Comparison of ENCODE assay signal across 29 cellular contexts in the genomic region with DNA sequence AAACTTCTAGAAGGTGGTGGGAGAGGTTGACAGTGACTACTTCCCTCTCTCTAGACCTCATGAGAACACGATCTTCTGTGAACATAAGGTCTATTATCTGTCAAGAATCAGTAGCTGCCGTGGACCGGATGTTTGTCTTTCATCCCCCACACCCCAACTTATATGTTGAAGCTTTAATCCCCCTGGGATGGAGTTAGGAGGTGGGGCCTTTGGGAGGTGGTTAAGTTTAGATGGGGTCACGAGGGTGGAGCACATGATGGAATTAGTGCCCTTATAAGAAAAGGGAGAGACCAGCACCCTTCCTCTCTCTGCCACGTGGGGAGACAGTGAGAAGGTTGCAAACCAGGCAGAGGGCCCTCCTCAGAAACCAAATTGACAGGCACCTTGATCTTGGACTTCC.
"Had no signal": no experiment of that assay in that cellular context is flagged by ENCODE, and none has a peak within 500 bp of the region (broad histone marks: within the 10 kb centered on the region; RNA-seq: fewer than 3 reads in every experiment).

No MANE protein-coding gene starts in this region.

- H3K36me3 Mint-ChIP-seq: activated CD4-positive, alpha-beta memory T cell treated with anti-CD3 and anti-CD28 coated beads for 36 hours; activated CD8-positive, alpha-beta memory T cell treated with anti-CD3 and anti-CD28 coated beads, Interleukin-2, amount 10 ng/mL, durations not matched to agents 7 days and 5 days; activated naive CD4-positive, alpha-beta T cell treated with anti-CD3 and anti-CD28 coated beads, Interleukin-2, amount 50 U/mL, for 24 hours; activated naive CD8-positive, alpha-beta T cell treated with anti-CD3 and anti-CD28 coated beads for 36 hours had no signal

- H3K4me3 ChIP-seq: adrenal gland, body of pancreas, colonic mucosa, gastrocnemius medialis, heart left ventricle had no signal

- H3K4me1 Mint-ChIP-seq: activated CD4-positive, alpha-beta T cell treated with anti-CD3 and anti-CD28 coated beads for 36 hours; activated CD4-positive, alpha-beta T cell treated with anti-CD3 and anti-CD28 coated beads, Interleukin-2, amount 10 ng/mL, durations not matched to agents 24 days and 14 days; activated CD8-positive, alpha-beta memory T cell treated with anti-CD3 and anti-CD28 coated beads, Interleukin-2, amount 10 ng/mL, durations not matched to agents 7 days and 5 days; activated naive CD4-positive, alpha-beta T cell treated with anti-CD3 and anti-CD28 coated beads, Interleukin-2, amount 50 U/mL, for 24 hours; activated naive CD8-positive, alpha-beta T cell treated with anti-CD3 and anti-CD28 coated beads for 36 hours; activated naive CD8-positive, alpha-beta T cell treated with anti-CD3 and anti-CD28 coated beads, Interleukin-2, amount 50 U/mL, for 24 hours; T-helper 17 cell had no signal

- H3K27ac Mint-ChIP-seq: activated CD4-positive, alpha-beta memory T cell treated with anti-CD3 and anti-CD28 coated beads for 36 hours; activated CD4-positive, alpha-beta T cell treated with anti-CD3 and anti-CD28 coated beads for 36 hours; activated CD4-positive, alpha-beta T cell treated with anti-CD3 and anti-CD28 coated beads, Interleukin-2, amount 10 ng/mL, durations not matched to agents 24 days and 14 days; activated CD8-positive, alpha-beta memory T cell treated with anti-CD3 and anti-CD28 coated beads, Interleukin-2, amount 10 ng/mL, durations not matched to agents 7 days and 5 days; activated CD8-positive, alpha-beta T cell treated with anti-CD3 and anti-CD28 coated beads, Interleukin-2, amount 10 ng/mL, durations not matched to agents 7 days and 5 days; activated naive CD4-positive, alpha-beta T cell treated with anti-CD3 and anti-CD28 coated beads for 36 hours; activated naive CD4-positive, alpha-beta T cell treated with anti-CD3 and anti-CD28 coated beads, Interleukin-2, amount 50 U/mL, for 24 hours; activated naive CD8-positive, alpha-beta T cell treated with anti-CD3 and anti-CD28 coated beads for 36 hours; activated naive CD8-positive, alpha-beta T cell treated with anti-CD3 and anti-CD28 coated beads, Interleukin-2, amount 50 U/mL, for 24 hours; activated T-helper 1 cell treated with anti-CD3 and anti-CD28 coated beads, Interleukin-12 subunit alpha, Interleukin-12 subunit beta, Interleukin-2, Interleukin-4 antibody, amounts not matched to agents 30 ng/mL and 10 ng/mL and 1 ng/mL, durations not matched to agents 14 hours and 24 hours and 36 hours; activated T-helper 2 cell treated with anti-CD3 and anti-CD28 coated beads, Interferon-gamma antibody, Interleukin-2, Interleukin-4, amounts not matched to agents 10 μg/mL and 5 μg/mL and 100 μg/mL, durations not matched to agents 14 hours and 24 hours and 36 hours; T-helper 17 cell had no signal

- H3K4me3 Mint-ChIP-seq: activated CD4-positive, alpha-beta memory T cell treated with anti-CD3 and anti-CD28 coated beads for 36 hours; activated CD4-positive, alpha-beta T cell treated with anti-CD3 and anti-CD28 coated beads for 36 hours; activated CD4-positive, alpha-beta T cell treated with anti-CD3 and anti-CD28 coated beads, Interleukin-2, amount 10 ng/mL, durations not matched to agents 24 days and 14 days; activated CD8-positive, alpha-beta memory T cell treated with anti-CD3 and anti-CD28 coated beads, Interleukin-2, amount 10 ng/mL, durations not matched to agents 7 days and 5 days; activated CD8-positive, alpha-beta T cell treated with anti-CD3 and anti-CD28 coated beads, Interleukin-2, amount 10 ng/mL, durations not matched to agents 7 days and 5 days; activated naive CD4-positive, alpha-beta T cell treated with anti-CD3 and anti-CD28 coated beads for 36 hours; activated naive CD4-positive, alpha-beta T cell treated with anti-CD3 and anti-CD28 coated beads, Interleukin-2, amount 50 U/mL, for 24 hours; activated naive CD8-positive, alpha-beta T cell treated with anti-CD3 and anti-CD28 coated beads for 36 hours; activated naive CD8-positive, alpha-beta T cell treated with anti-CD3 and anti-CD28 coated beads, Interleukin-2, amount 50 U/mL, for 24 hours; activated T-helper 1 cell treated with anti-CD3 and anti-CD28 coated beads, Interleukin-12 subunit alpha, Interleukin-12 subunit beta, Interleukin-2, Interleukin-4 antibody, amounts not matched to agents 30 ng/mL and 10 ng/mL and 1 ng/mL, durations not matched to agents 14 hours and 24 hours and 36 hours; T-helper 17 cell had no signal

- H3K27me3 Mint-ChIP-seq: activated CD4-positive, alpha-beta T cell treated with anti-CD3 and anti-CD28 coated beads, Interleukin-2, amount 10 ng/mL, durations not matched to agents 24 days and 14 days; activated CD8-positive, alpha-beta memory T cell treated with anti-CD3 and anti-CD28 coated beads, Interleukin-2, amount 10 ng/mL, durations not matched to agents 7 days and 5 days had no signal

- DNase-seq: activated CD4-positive, alpha-beta memory T cell treated with anti-CD3 and anti-CD28 coated beads for 36 hours; activated CD4-positive, alpha-beta T cell treated with anti-CD3 and anti-CD28 coated beads for 36 hours; activated CD4-positive, alpha-beta T cell treated with anti-CD3 and anti-CD28 coated beads, Interleukin-2, amount 10 ng/mL, durations not matched to agents 24 days and 14 days; activated CD4-positive, CD25-positive, alpha-beta regulatory T cell; activated CD4-positive, CD25-positive, alpha-beta regulatory T cell treated with anti-CD3 and anti-CD28 coated beads, Interleukin-2, amount 50 U/mL, for 72 hours; activated CD8-positive, alpha-beta memory T cell treated with anti-CD3 and anti-CD28 coated beads, Interleukin-2, amount 10 ng/mL, durations not matched to agents 7 days and 5 days; activated CD8-positive, alpha-beta memory T cell treated with anti-CD3 and anti-CD28 coated beads, Interleukin-2, amount 50 U/mL, for 4 hours; activated CD8-positive, alpha-beta T cell treated with anti-CD3 and anti-CD28 coated beads, Interleukin-2, amount 10 ng/mL, durations not matched to agents 7 days and 5 days; activated effector memory CD4-positive, alpha-beta T cell treated with anti-CD3 and anti-CD28 coated beads, Interleukin-2, amount 50 U/mL, for 16 hours; activated naive CD4-positive, alpha-beta T cell treated with anti-CD3 and anti-CD28 coated beads for 36 hours; activated naive CD8-positive, alpha-beta T cell treated with anti-CD3 and anti-CD28 coated beads for 36 hours; activated naive CD8-positive, alpha-beta T cell treated with anti-CD3 and anti-CD28 coated beads, Interleukin-2, amount 50 U/mL, for 24 hours; activated T-cell treated with anti-CD3 and anti-CD28 coated beads, Interleukin-2, amount 50 U/mL, for 1 hour; activated T-cell treated with anti-CD3 and anti-CD28 coated beads, Interleukin-2, amount 50 U/mL, for 48 hours; adrenal gland; amygdala; aorta; body of pancreas; caudate nucleus; colonic mucosa; effector CD8-positive, alpha-beta T cell; foreskin keratinocyte; gastrocnemius medialis; glutamatergic neuron; heart left ventricle; T-helper 17 cell had no signal

- H3K9me3 Mint-ChIP-seq: activated CD4-positive, alpha-beta memory T cell treated with anti-CD3 and anti-CD28 coated beads for 36 hours; activated naive CD4-positive, alpha-beta T cell treated with anti-CD3 and anti-CD28 coated beads, Interleukin-2, amount 50 U/mL, for 24 hours; activated naive CD8-positive, alpha-beta T cell treated with anti-CD3 and anti-CD28 coated beads for 36 hours; activated naive CD8-positive, alpha-beta T cell treated with anti-CD3 and anti-CD28 coated beads, Interleukin-2, amount 50 U/mL, for 24 hours; activated T-helper 1 cell treated with anti-CD3 and anti-CD28 coated beads, Interleukin-12 subunit alpha, Interleukin-12 subunit beta, Interleukin-2, Interleukin-4 antibody, amounts not matched to agents 30 ng/mL and 10 ng/mL and 1 ng/mL, durations not matched to agents 14 hours and 24 hours and 36 hours; activated T-helper 2 cell treated with anti-CD3 and anti-CD28 coated beads, Interferon-gamma antibody, Interleukin-2, Interleukin-4, amounts not matched to agents 10 μg/mL and 5 μg/mL and 100 μg/mL, durations not matched to agents 14 hours and 24 hours and 36 hours had no signal
